8 cellular contexts compared by ENCODE assay signal in genomic region chr11:20110908-20111669, GRCh38. TPM values are rescaled to one million over a fixed set of nuclear protein-coding genes. Genes with fewer than 3 reads are reported as not detected.
DNase-seq lines count a peak whose midpoint lies in the region; ATAC-seq and TF ChIP-seq lines count a peak whose summit lies in the region.

No MANE protein-coding gene starts in this region.

- 20 to 25% methylated on average over 8 of the region's 8 CpGs for WGBS in upper lobe of left lung, 2 donors

- H3K4me3 ChIP-seq in epithelial cell of esophagus (ENCODE audit: low read length) (no peak overlapping the region), upper lobe of left lung (no peak overlapping the region)

- TF ChIP-seq POLR2A in GM18505 (IDR thresholded peaks at IDR 0.05; ENCODE audit: borderline replicate concordance, extremely low read depth, insufficient read depth, insufficient read length), result no peak
- no peak for TF ChIP-seq POLR2A in upper lobe of left lung (IDR thresholded peaks at IDR 0.05)

- TF ChIP-seq EP300 in upper lobe of left lung (IDR thresholded peaks at IDR 0.05), result no peak

- peak; percentile 98 for TF ChIP-seq CTCF in epithelial cell of esophagus (IDR thresholded peaks at IDR 0.05; ENCODE audit: insufficient read depth, low read depth, low read length, missing control alignments)
- peak; percentile 89 for TF ChIP-seq CTCF in natural killer cell (IDR thresholded peaks at IDR 0.05)
- TF ChIP-seq CTCF in upper lobe of left lung (IDR thresholded peaks at IDR 0.05), result peak; percentile 62 to 77 (median 75)

- H3K36me3 Mint-ChIP-seq in natural killer cell, result no peaks in the 10 kb centered on the region

- H3K36me3 ChIP-seq in upper lobe of left lung, result peaks cover 0 to 40% (median 7%) of the 10 kb centered on the region in 4 donors

- H3K27me3 ChIP-seq in upper lobe of left lung, result no peaks in the 10 kb centered on the region

- ATAC-seq in GM18505 (IDR thresholded peaks at IDR 0.05; ENCODE audit: unreplicated experiment) (peak; percentile 79), HG02885 (IDR thresholded peaks at IDR 0.05; ENCODE audit: poor library complexity, unreplicated experiment) (peak; percentile 83), natural killer cell (peak; percentile 70 to 94 (median 79)), upper lobe of left lung (ENCODE audit: low FRiP score in 2 of 2) (peak; percentile 54 to 77)
- ATAC-seq in activated CD4-positive, CD25-positive, alpha-beta regulatory T cell treated with anti-CD3 and anti-CD28 coated beads, Interleukin-2, amount 50 U/mL, for 24 hours, result peak; percentile 41 to 45

- intact Hi-C loops in natural killer cell (cut with micrococcal nuclease), result loop anchor here (1.0 kb wide), 1 partner anchor 160 kb away; no protein-coding TSS in a partner anchor

- H3K27me3 Mint-ChIP-seq in natural killer cell (ENCODE audit: low read depth in 2 of 2), result peaks cover 0 to 11% of the 10 kb centered on the region in 2 donors

- DNase-seq in AG08395 (ENCODE audit: low spot score) (peak; percentile 54), NCI-H2029 (lab: John Stamatoyannopoulos, UW) (peak; percentile 62), epithelial cell of esophagus (ENCODE audit: low read depth) (peak; percentile 82), natural killer cell (no peak), upper lobe of left lung (peak in 1 of 2 donors; percentile 35)

- H3K27ac Mint-ChIP-seq in natural killer cell, result no peak overlapping the region

- peaks cover 0 to 7% (median 3%) of the 10 kb centered on the region in 4 donors for H3K4me1 ChIP-seq in upper lobe of left lung

- no peaks in the 10 kb centered on the region for H3K9me3 Mint-ChIP-seq in natural killer cell

- H3K4me1 Mint-ChIP-seq in natural killer cell, result no peaks in the 10 kb centered on the region

- H3K27ac ChIP-seq in upper lobe of left lung, result peak overlapping the region in 2 of 4 donors; percentile 27 to 72

- H3K4me3 Mint-ChIP-seq in natural killer cell, result no peak overlapping the region

- no peaks in the 10 kb centered on the region for H3K9me3 ChIP-seq in upper lobe of left lung

RNA-seq across cellular contexts. Expression of gene DBX1, which starts 49.2 kb away (rescaled TPM):
- total RNA-seq in natural killer cell, result not detected
- not detected for total RNA-seq in upper lobe of left lung
